In the genomic region with DNA sequence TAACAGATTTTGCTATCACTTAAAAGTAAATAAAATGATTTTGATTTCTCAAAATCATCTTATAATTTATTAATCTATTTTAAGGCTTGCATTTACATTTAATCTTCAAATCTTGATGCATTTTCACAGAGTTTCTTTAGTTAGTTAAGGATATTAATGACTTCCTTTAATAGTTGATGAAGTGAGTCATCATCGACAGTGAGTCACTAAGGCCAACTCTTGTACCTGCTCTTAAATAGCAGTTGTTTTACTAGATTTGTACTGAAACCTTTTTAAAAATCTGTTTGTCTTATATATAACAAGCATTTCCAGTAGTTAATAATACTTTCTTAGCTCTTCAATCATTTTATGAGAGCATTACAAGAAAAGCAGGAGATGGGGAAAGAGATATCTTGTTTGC, we compare ENCODE assay signal across 21 cellular contexts.
DNase-seq lines count a peak whose midpoint lies in the region; ATAC-seq and TF ChIP-seq lines count a peak whose summit lies in the region.
"Had no signal": no experiment of that assay in that cellular context is flagged by ENCODE, and none has a peak within 500 bp of the region (broad histone marks: within the 10 kb centered on the region; RNA-seq: fewer than 3 reads in every experiment).

No MANE protein-coding gene starts in this region.

- H2AFZ ChIP-seq in mammary epithelial cell (ENCODE audit: low read depth, low read length), result no peak overlapping the region

- no peak for TF ChIP-seq POLR2A in thyroid gland (IDR thresholded peaks at IDR 0.05)

- H3K27ac ChIP-seq in mammary epithelial cell (ENCODE audit: insufficient read depth, low read depth, low read length), result no peak overlapping the region
- no peak overlapping the region for H3K27ac ChIP-seq in foreskin keratinocyte
- H3K27ac ChIP-seq in thyroid gland, result no peak overlapping the region
- H3K27ac ChIP-seq: BLaER1, body of pancreas, ovary, SJCRH30 had no signal

- peak; percentile 6 for DNase-seq in HPDE6-E6E7 (ENCODE audit: extremely low spot score)
- DNase-seq in mammary epithelial cell, result peak; percentile 43
- peak; percentile 30 to 55 for DNase-seq in foreskin keratinocyte
- no peak for DNase-seq in NCI-H526 treated with DMSO at 0.1 percent for 48 hours (lab: John Stamatoyannopoulos, UW)
- DNase-seq in thyroid gland, result no peak
- no peak for DNase-seq in amygdala (lab: John Stamatoyannopoulos, UW)
- DNase-seq in hepatic stellate cell (ENCODE audit: low spot score), result no peak
- DNase-seq: activated CD4-positive, alpha-beta T cell treated with anti-CD3 and anti-CD28 coated beads for 48 hours; body of pancreas; GOT3; midbrain; NCI-H1417; NCI-H2171; NCI-H774; ovary; SJCRH30; stimulated activated naive CD4-positive, alpha-beta T cell had no signal

- dilution Hi-C loops in mammary epithelial cell (cut with HindIII; ENCODE audit: low sequenced_read_pairs), result no loop called here

- ATAC-seq in foreskin keratinocyte, result peak; percentile 91
- ATAC-seq: body of pancreas; GM12878; left lobe of liver; natural killer cell treated with Interleukin-12 subunit alpha and Interleukin-12 subunit beta and Interleukin-15 and Interleukin-18, amount 100 ng/mL, for 72 hours had no signal

- TF ChIP-seq CTCF in mammary epithelial cell (conservative IDR thresholded peaks at IDR 0.05 in 1 of 2, IDR thresholded peaks at IDR 0.05 in 1 of 2; ENCODE audit: extremely low read depth in 1 of 2, insufficient read depth in 1 of 2, low read depth in 1 of 2, low read length in 2 of 2) (no peak), foreskin keratinocyte (conservative IDR thresholded peaks at IDR 0.05) (no peak), thyroid gland (IDR thresholded peaks at IDR 0.05) (no peak)

- H4K20me1 ChIP-seq in mammary epithelial cell (ENCODE audit: insufficient read depth, low read length), result no peaks in the 10 kb centered on the region
- H4K20me1 ChIP-seq: BLaER1 had no signal

- H3K4me3 ChIP-seq in mammary epithelial cell (replicated peaks in 1 of 3; ENCODE audit: insufficient read depth in 1 of 3, low read depth in 2 of 3, low read length in 3 of 3), result no peak overlapping the region
- H3K4me3 ChIP-seq in thyroid gland (replicated peaks in 1 of 3), result no peak overlapping the region
- H3K4me3 ChIP-seq: BLaER1, body of pancreas, GM12878, ovary, SJCRH30 had no signal

- H3K36me3 ChIP-seq in mammary epithelial cell (ENCODE audit: insufficient read depth, low read length) (no peaks in the 10 kb centered on the region), thyroid gland (no peaks in the 10 kb centered on the region)
- H3K36me3 ChIP-seq: BLaER1, ovary, SJCRH30 had no signal

- H3K9ac ChIP-seq in mammary epithelial cell (ENCODE audit: insufficient read depth, low read length), result no peak overlapping the region
- H3K9ac ChIP-seq: BLaER1 had no signal

- intact Hi-C loops in mammary epithelial cell (cut with micrococcal nuclease) (no loop called here), thyroid gland (cut with DNase I) (no loop called here)

- no peaks in the 10 kb centered on the region for H3K79me2 ChIP-seq in mammary epithelial cell (ENCODE audit: insufficient read depth, low read length)

- H3K9me3 ChIP-seq in mammary epithelial cell (replicated peaks; ENCODE audit: insufficient read depth, low read length), result no peaks in the 10 kb centered on the region
- H3K9me3 ChIP-seq in thyroid gland, result no peaks in the 10 kb centered on the region
- H3K9me3 ChIP-seq: BLaER1, body of pancreas, ovary, SJCRH30 had no signal

- in situ Hi-C loops in mammary epithelial cell (cut with MboI; ENCODE audit: low sequenced_read_pairs in 2 of 2), result no loop called here

- BruUV-seq in mammary epithelial cell (replicated peaks; lab: Mats Ljungman, UMichigan), result no TSS peak

- H3K4me1 ChIP-seq in mammary epithelial cell (ENCODE audit: insufficient read depth, low read length) (peaks cover 12% of the 10 kb centered on the region), foreskin keratinocyte (peaks cover 8% of the 10 kb centered on the region), thyroid gland (no peaks in the 10 kb centered on the region)
- H3K4me1 ChIP-seq: BLaER1, body of pancreas, SJCRH30 had no signal

- CTCF ChIA-PET in mammary epithelial cell (lab: Charles Lee; ENCODE audit: low non-redundant PET), result no interaction called here

- H3K4me2 ChIP-seq in mammary epithelial cell (ENCODE audit: insufficient read depth, low read depth, low read length), result peak overlapping the region; percentile 45
- H3K4me2 ChIP-seq: BLaER1 had no signal

- 62% methylated on average over 1 of the region's 1 CpG for WGBS in mammary epithelial cell (ENCODE audit: low coverage, missing lambda C conversion rate)
- WGBS in thyroid gland, 2 donors, result 87 to 90% methylated on average over 1 of the region's 1 CpG

- H3K27me3 ChIP-seq in mammary epithelial cell (ENCODE audit: insufficient read depth, low read length) (no peaks in the 10 kb centered on the region), foreskin keratinocyte (no peaks in the 10 kb centered on the region), thyroid gland (no peaks in the 10 kb centered on the region)
- H3K27me3 ChIP-seq: BLaER1, body of pancreas, ovary, SJCRH30 had no signal

Comparison
In these comparisons a context has a peak if more than half of its experiments do, and no peak if none do; other contexts are left out.
1. DNase-seq: peak in HPDE6-E6E7 (single experiment), mammary epithelial cell (single experiment) and foreskin keratinocyte (2 of 2); none in NCI-H526 treated with DMSO at 0.1 percent for 48 hours (single experiment), thyroid gland (0 of 2), amygdala (0 of 56) and hepatic stellate cell (single experiment).